ENCODE assay signal across 8 cellular contexts in genomic region chr4:76307670-76308014, GRCh38. TPM values are rescaled to one million over a fixed set of nuclear protein-coding genes. Genes with fewer than 3 reads are reported as not detected.
DNase-seq lines count a peak whose midpoint lies in the region; ATAC-seq and TF ChIP-seq lines count a peak whose summit lies in the region.

No MANE protein-coding gene starts in this region.

- peak overlapping the region; percentile 94 for H3K4me2 ChIP-seq in SK-N-SH

- H3K4me3 ChIP-seq in SK-N-SH (ENCODE audit: low read depth in 2 of 2, low read length in 1 of 2) (peak overlapping the region; percentile 92), breast epithelium (peak overlapping the region; percentile 73 to 93 (median 79)), liver (ENCODE audit: low read depth in 1 of 3, low read length in 3 of 3) (peak overlapping the region; percentile 77 to 86 (median 85)), tibial nerve (peak overlapping the region in 3 of 4 donors; percentile 70 to 77 (median 73))

- POLR2A ChIA-PET in SK-N-SH (lab: Yijun Ruan, JAX) = interaction anchor here (1.2 to 1.6 kb wide), 3 partner anchors 56 to 109 kb away, joined by 6 to 8 read pairs (median 8); partner anchors contain the start of genes FAM47E and SCARB2

- H3K27ac ChIP-seq in SK-N-SH (ENCODE audit: low read depth in 2 of 2, low read length in 1 of 2) (peak overlapping the region in 1 of 2 experiments; percentile 92; a peak in 2 of 4 replicates), breast epithelium (peak overlapping the region in 1 of 2 donors; percentile 80), liver (ENCODE audit: low read depth in 1 of 2, low read length in 2 of 2) (peak overlapping the region; percentile 84 to 95), tibial nerve (peak overlapping the region in 2 of 4 donors; percentile 79 to 83)

- H4K20me1 ChIP-seq in SK-N-SH (ENCODE audit: insufficient read depth) = no peaks in the 10 kb centered on the region

- CTCF ChIA-PET in SK-N-SH (lab: Yijun Ruan, JAX) = interaction anchor here (0.9 to 5.4 kb wide), 17 partner anchors 11 to 128 kb away, joined by 3 to 55 read pairs (median 5); partner anchors contain the start of genes CCDC158 and FAM47E

- intact Hi-C loops in breast epithelium (cut with DNase I; ENCODE audit: low total_unique reads) = no loop called here

- TF ChIP-seq RAD21 in SK-N-SH (IDR thresholded peaks at IDR 0.05; ENCODE audit: low read length) (no peak), liver (IDR thresholded peaks at IDR 0.05) (peak; percentile 17 to 28)

- peaks cover 9% of the 10 kb centered on the region for H3F3A ChIP-seq in SK-N-SH (replicated peaks; ENCODE audit: insufficient read depth)

- H3K4me1 ChIP-seq in SK-N-SH (ENCODE audit: control insufficient read depth in 1 of 2, insufficient read depth in 2 of 2, low read depth in 1 of 2, low read length in 1 of 2) = peaks cover 0 to 38% of the 10 kb centered on the region in 2 experiments; a peak in 2 of 4 replicates
- no peaks in the 10 kb centered on the region for H3K4me1 ChIP-seq in breast epithelium
- H3K4me1 ChIP-seq in liver (ENCODE audit: control insufficient read depth in 4 of 4, insufficient read depth in 4 of 4, low read length in 3 of 4) = peaks cover 2 to 36% (median 29%) of the 10 kb centered on the region in 4 donors
- peaks cover 0 to 21% (median 5%) of the 10 kb centered on the region in 4 donors for H3K4me1 ChIP-seq in tibial nerve

- WGBS in SK-N-SH (ENCODE audit: low lambda C conversion rate) = 13% methylated on average over 4 of the region's 4 CpGs
- 26% methylated on average over 4 of the region's 4 CpGs for WGBS in liver
- 39 to 44% methylated on average over 4 of the region's 4 CpGs for WGBS in tibial nerve, 2 donors

- peak overlapping the region; percentile 85 for H3K9ac ChIP-seq in SK-N-SH
- H3K9ac ChIP-seq in liver (ENCODE audit: low read depth in 1 of 2, low read length in 2 of 2) = peak overlapping the region; percentile 63 to 95

- peak in 1 of 2 experiments; percentile 51; a peak in 1 of 4 replicates for TF ChIP-seq EP300 in SK-N-SH (IDR thresholded peaks at IDR 0.05; ENCODE audit: borderline replicate concordance in 1 of 2, low read depth in 1 of 2, low read length in 1 of 2)
- no peak for TF ChIP-seq EP300 in tibial nerve (IDR thresholded peaks at IDR 0.05)

- H3K27me3 ChIP-seq in SK-N-SH (ENCODE audit: insufficient read depth) = no peaks in the 10 kb centered on the region
- no peaks in the 10 kb centered on the region for H3K27me3 ChIP-seq in breast epithelium
- H3K27me3 ChIP-seq in liver (ENCODE audit: control insufficient read depth in 4 of 4, insufficient read depth in 4 of 4, low read length in 3 of 4) = no peaks in the 10 kb centered on the region
- no peaks in the 10 kb centered on the region for H3K27me3 ChIP-seq in tibial nerve

- TF ChIP-seq CTCF in SK-N-SH (IDR thresholded peaks at IDR 0.05) (no peak), breast epithelium (IDR thresholded peaks at IDR 0.05) (no peak), liver (IDR thresholded peaks at IDR 0.05; ENCODE audit: low read depth, low read length, missing input control) (no peak), tibial nerve (IDR thresholded peaks at IDR 0.05) (no peak)

- H3K9me3 ChIP-seq in SK-N-SH (no peaks in the 10 kb centered on the region), breast epithelium (no peaks in the 10 kb centered on the region), liver (ENCODE audit: control insufficient read depth in 4 of 4, low read length in 3 of 4) (no peaks in the 10 kb centered on the region), tibial nerve (no peaks in the 10 kb centered on the region)

- no peak for ATAC-seq in SK-N-SH treated with all-trans-retinoic acid at 6 μM for 48 hours
- no peak for ATAC-seq in esophagus mucosa
- ATAC-seq in HG03097 (IDR thresholded peaks at IDR 0.05; ENCODE audit: low FRiP score, unreplicated experiment) = no peak
- no peak for ATAC-seq in HG03460 (IDR thresholded peaks at IDR 0.05; ENCODE audit: unreplicated experiment)

- H2AFZ ChIP-seq in SK-N-SH (ENCODE audit: low read depth) = peak overlapping the region; percentile 93; the same call in 1 of the 2 replicates

- peaks cover 30% of the 10 kb centered on the region; the same call in 1 of the 2 replicates for H3K79me2 ChIP-seq in SK-N-SH (ENCODE audit: insufficient read depth)

- DNase-seq in SK-N-SH (peak; percentile 68), breast epithelium (ENCODE audit: low spot score in 2 of 2) (no peak), tibial nerve (ENCODE audit: low spot score in 2 of 2) (no peak)

- H3K9me2 ChIP-seq in SK-N-SH = no peaks in the 10 kb centered on the region

- H3K36me3 ChIP-seq in SK-N-SH (replicated peaks in 1 of 2; ENCODE audit: control insufficient read depth in 1 of 2, insufficient read depth in 2 of 2, low read length in 1 of 2) (peaks cover 10 to 16% of the 10 kb centered on the region in 2 experiments), breast epithelium (no peaks in the 10 kb centered on the region), liver (ENCODE audit: control insufficient read depth in 4 of 4, insufficient read depth in 3 of 4, low read depth in 1 of 4, low read length in 3 of 4) (peaks cover 0 to 10% (median 0%) of the 10 kb centered on the region in 4 donors), tibial nerve (peaks cover 0 to 16% (median 0%) of the 10 kb centered on the region in 3 donors)

- TF ChIP-seq POLR2A in breast epithelium (IDR thresholded peaks at IDR 0.05) (no peak), tibial nerve (IDR thresholded peaks at IDR 0.05) (no peak)

TF ChIP-seq in SK-N-SH, 30 proteins besides CTCF, POLR2A, EP300 and RAD21 (continues in another document):
- TF ChIP-seq CHD2 (IDR thresholded peaks at IDR 0.05; ENCODE audit: low read length, partially characterized antibody) (peak; percentile 32), YY1 (IDR thresholded peaks at IDR 0.05; ENCODE audit: low read depth) (no peak), IRF3 (IDR thresholded peaks at IDR 0.05; ENCODE audit: low read depth, low read length) (no peak), RXRA (IDR thresholded peaks at IDR 0.05; ENCODE audit: borderline replicate concordance, low read depth) (no peak), TAF1 (IDR thresholded peaks at IDR 0.05; ENCODE audit: borderline replicate concordance, low read depth, low read length) (no peak)

TF ChIP-seq in SK-N-SH treated with all-trans-retinoic acid at 6 μM for 48 hours, 23 proteins besides CTCF, POLR2A, EP300 and RAD21 (continues in another document):
- TF ChIP-seq OSR1 (CRISPR knock-in tag; IDR thresholded peaks at IDR 0.05) = no peak
- no peak for TF ChIP-seq ZNF70 (CRISPR knock-in tag; IDR thresholded peaks at IDR 0.05)
- no peak for TF ChIP-seq POU6F1 (CRISPR knock-in tag; IDR thresholded peaks at IDR 0.05; ENCODE audit: borderline replicate concordance, low read depth)
- no peak for TF ChIP-seq GLIS3 (CRISPR knock-in tag; IDR thresholded peaks at IDR 0.05)

TF ChIP-seq in liver, 16 proteins besides CTCF, POLR2A, EP300 and RAD21 (continues in another document):
- peak in 1 of 2 donors; percentile 5 for TF ChIP-seq RXRA (IDR thresholded peaks at IDR 0.05)
- TF ChIP-seq HNF4A (conservative IDR thresholded peaks at IDR 0.05) = peak in 1 of 2 donors; percentile 13
- TF ChIP-seq MAX (IDR thresholded peaks at IDR 0.05) = peak; percentile 11
- no peak for TF ChIP-seq TAF1 (conservative IDR thresholded peaks at IDR 0.05)
- TF ChIP-seq YY1 (IDR thresholded peaks at IDR 0.05) = peak; percentile 74
- TF ChIP-seq FOXA2 (IDR thresholded peaks at IDR 0.05) = no peak
- TF ChIP-seq FOXA1 (IDR thresholded peaks at IDR 0.05) = no peak
- no peak for TF ChIP-seq EGR1 (IDR thresholded peaks at IDR 0.05; ENCODE audit: low read depth in 2 of 2)
- no peak for TF ChIP-seq HNF4G (IDR thresholded peaks at IDR 0.05)
- TF ChIP-seq NR2F2 (IDR thresholded peaks at IDR 0.05) = no peak
- TF ChIP-seq SP1 (IDR thresholded peaks at IDR 0.05) = no peak

RNA-seq across cellular contexts. Expression of gene STBD1, which starts 1.1 kb away (rescaled TPM):
- polyA plus RNA-seq in SK-N-SH (2012; rRNA removed) = 1.6 and 1.8 TPM in 2 replicates
- polyA plus RNA-seq in SK-N-SH (2012; cell fraction: cytosol; rRNA removed) = 1.5 and 2.1 TPM in 2 replicates
- 0.64 and 0.73 TPM in 2 replicates for polyA plus RNA-seq in SK-N-SH (2012; cell fraction: nucleus; rRNA removed)
- total RNA-seq in breast epithelium = 10 to 100 TPM in 1 of 3 donors, 1 to 10 TPM in 2; 7.3 to 24.0 (median 8.8) TPM
- 10 to 100 TPM; 10.3 to 18.9 TPM for total RNA-seq in liver
- 10 to 100 TPM; 41.7 to 42.5 TPM for polyA plus RNA-seq in liver
- 10 to 100 TPM in 2 of 4 donors, 1 to 10 TPM in 2; 2.3 to 11.1 (median 6.7) TPM for total RNA-seq in tibial nerve
- 2.9 TPM for total RNA-seq in esophagus mucosa

RNA-seq across cellular contexts. Expression of gene FAM47E, which starts 56.1 kb away (rescaled TPM):
- 1.8 and 2.5 TPM in 2 replicates for polyA plus RNA-seq in SK-N-SH (2012; rRNA removed)
- 1.9 and 2.7 TPM in 2 replicates for polyA plus RNA-seq in SK-N-SH (2012; cell fraction: cytosol; rRNA removed)
- 2.3 and 5.4 TPM in 2 replicates for polyA plus RNA-seq in SK-N-SH (2012; cell fraction: nucleus; rRNA removed)
- total RNA-seq in breast epithelium = 10 to 100 TPM in 1 of 3 donors, 1 to 10 TPM in 2; 6.1 to 17.9 (median 9.5) TPM
- 1 to 10 TPM; 1.3 to 2.0 TPM for total RNA-seq in liver
- polyA plus RNA-seq in liver = 1 to 10 TPM in 1 of 2 donors, under 1 TPM in 1; 0.85 to 2.5 TPM
- total RNA-seq in tibial nerve = 1 to 10 TPM in 3 of 4 donors, under 1 TPM in 1; 0.30 to 4.6 (median 1.5) TPM
- 0.20 TPM for total RNA-seq in esophagus mucosa
